ENCODE assay signal across 8 cellular contexts in genomic region chr7:8261711-8262695, GRCh38. TPM values are rescaled to one million over a fixed set of nuclear protein-coding genes. Genes with fewer than 3 reads are reported as not detected.
DNase-seq lines count a peak whose midpoint lies in the region; ATAC-seq, FAIRE-seq and TF ChIP-seq lines count a peak whose summit lies in the region.

ICA1 (minus strand) TSS chr7:8262167; CDS start chr7:8235926, 26,241 bp downstream.

- H3K4me2 ChIP-seq in GM23338 (peak within 1 kb of the TSS; percentile 75), H1 (ENCODE audit: insufficient read depth in 1 of 2, low read depth in 2 of 2, low read length in 2 of 2) (peak within 1 kb of the TSS; percentile 82)

- H3K4me3 ChIP-seq in GM23338 (peak within 1 kb of the TSS; percentile 59), H1 (ENCODE audit: extremely low read depth in 1 of 4, insufficient read depth in 2 of 4, low read depth in 3 of 4, low read length in 4 of 4) (peak within 1 kb of the TSS; percentile 70 to 82 (median 76)), lower lobe of right lung (peak within 1 kb of the TSS; percentile 71)

- H2BK15ac ChIP-seq in H1 (ENCODE audit: low read length) = 0 out of 2 replicates have a peak within 1 kb of the TSS, but pooled peaks have one; percentile 19

- peak within 1 kb of the TSS; percentile 40; the same call in 1 of the 2 replicates for H2AFZ ChIP-seq in GM23338
- peak within 1 kb of the TSS; percentile 75; the same call in 1 of the 2 replicates for H2AFZ ChIP-seq in H1 (ENCODE audit: low read length)

- peak within 1 kb of the TSS; percentile 79 for H3K18ac ChIP-seq in H1 (ENCODE audit: extremely low read depth, low read length)

- no peak for TF ChIP-seq CTCF in GM23338 (conservative IDR thresholded peaks at IDR 0.05; ENCODE audit: low read depth in 2 of 2)
- TF ChIP-seq CTCF in H1 (IDR thresholded peaks at IDR 0.05; ENCODE audit: control extremely low read depth in 1 of 3, insufficient read depth in 1 of 3, low read depth in 1 of 3, low read length in 3 of 3) = no peak
- no peak for TF ChIP-seq CTCF in lower lobe of right lung (IDR thresholded peaks at IDR 0.05)

- no peak within 1 kb of the TSS for H3K14ac ChIP-seq in H1 (ENCODE audit: insufficient read length)

- H3K79me2 ChIP-seq in GM23338 (replicated peaks; ENCODE audit: insufficient read depth) = peaks cover 24% of the 10 kb centered on the region
- H3K79me2 ChIP-seq in H1 (ENCODE audit: control insufficient read depth in 1 of 2, insufficient read depth in 2 of 2, low read length in 2 of 2) = no peaks in the 10 kb centered on the region; a peak in 1 of 4 replicates

- WGBS in H1 (ENCODE audit: extremely low coverage in 1 of 2, insufficient coverage in 1 of 2, insufficient read length in 1 of 2, insufficient replicate concordance in 2 of 2, low coverage in 1 of 2, low lambda C conversion rate in 2 of 2, missing lambda C conversion rate in 1 of 2), 2 experiments = 3% methylated on average over 41 of the region's 109 CpGs; no CpG with 5 or more reads in 1 of the 2 experiments

- peaks cover 11% of the 10 kb centered on the region for H3K36me3 Mint-ChIP-seq in GM23338 (ENCODE audit: low read depth)
- no peaks in the 10 kb centered on the region for H3K36me3 Mint-ChIP-seq in stimulated activated naive B cell treated with anti-CD40 and anti-IgM and Interleukin-4, amounts not matched to agents 10 μg/mL and 1 μg/mL and 100 μg/mL, for 72 hours

- ATAC-seq in GM23338 (peak; percentile 87), lower lobe of right lung (peak; percentile 92 to 95), GM18520 (IDR thresholded peaks at IDR 0.05; ENCODE audit: unreplicated experiment) (no peak)
- peak; percentile 66 for ATAC-seq in stimulated activated naive B cell treated with anti-CD40 and anti-IgM and Interleukin-4, amounts not matched to agents 10 μg/mL and 1 μg/mL and 100 μg/mL, for 72 hours (replicated peaks)

- H3K36me3 ChIP-seq in GM23338 (ENCODE audit: insufficient read depth) (no peaks in the 10 kb centered on the region), H1 (ENCODE audit: control insufficient read depth in 2 of 4, insufficient read depth in 4 of 4, low read length in 3 of 4) (no peaks in the 10 kb centered on the region), lower lobe of right lung (no peaks in the 10 kb centered on the region)

- peaks cover 17% of the 10 kb centered on the region; the same call in 1 of the 2 replicates for H3K4me1 ChIP-seq in GM23338 (ENCODE audit: insufficient read depth)
- H3K4me1 ChIP-seq in H1 (replicated peaks in 1 of 4; ENCODE audit: control insufficient read depth in 3 of 4, insufficient read depth in 4 of 4, low read length in 3 of 4) = peaks cover 0 to 6% (median 0%) of the 10 kb centered on the region in 4 experiments; a peak in 2 of 7 replicates
- H3K4me1 ChIP-seq in lower lobe of right lung = peaks cover 6% of the 10 kb centered on the region

- H3K23ac ChIP-seq in H1 (ENCODE audit: insufficient read length) = no peak within 1 kb of the TSS

- intact Hi-C loops in lower lobe of right lung (cut with DNase I) = no loop called here

- peak within 1 kb of the TSS; percentile 53; the same call in 1 of the 2 replicates for H2BK20ac ChIP-seq in H1 (ENCODE audit: low read length)

- peaks cover 3% of the 10 kb centered on the region; the same call in 1 of the 3 replicates for H3K9me3 Mint-ChIP-seq in GM23338
- peaks cover 0 to 2% of the 10 kb centered on the region in 2 donors for H3K9me3 Mint-ChIP-seq in stimulated activated naive B cell treated with anti-CD40 and anti-IgM and Interleukin-4, amounts not matched to agents 10 μg/mL and 1 μg/mL and 100 μg/mL, for 72 hours

- H3K9me2 ChIP-seq in GM23338 (ENCODE audit: insufficient read depth) = 0 out of 2 replicates have a peak, but pooled peaks cover 5% of the 10 kb centered on the region

- peak within 1 kb of the TSS; percentile 26 for H3K27ac ChIP-seq in GM23338 (ENCODE audit: low read depth)
- H3K27ac ChIP-seq in H1 (ENCODE audit: low read depth, low read length) = peak within 1 kb of the TSS; percentile 77; the same call in 1 of the 2 replicates
- H3K27ac ChIP-seq in lower lobe of right lung = peak within 1 kb of the TSS; percentile 91

- no peak within 1 kb of the TSS for H3K4ac ChIP-seq in H1 (replicated peaks; ENCODE audit: insufficient read length, low read depth, low read length)

- H3K56ac ChIP-seq in H1 (replicated peaks; ENCODE audit: insufficient read length, low read depth, low read length) = no peak within 1 kb of the TSS

- H2BK12ac ChIP-seq in H1 (ENCODE audit: low read depth, low read length) = 0 out of 2 replicates have a peak within 1 kb of the TSS, but pooled peaks have one; percentile 62

- H2BK120ac ChIP-seq in H1 (replicated peaks; ENCODE audit: low read depth, low read length) = no peak within 1 kb of the TSS

- H4K5ac ChIP-seq in H1 (ENCODE audit: insufficient read length, low read depth, low read length) = no peak within 1 kb of the TSS

- peak; percentile 18 to 23; a peak in 2 of 3 replicates for TF ChIP-seq EP300 in H1 (IDR thresholded peaks at IDR 0.05; ENCODE audit: borderline replicate concordance in 1 of 2, low read depth in 2 of 2, low read length in 2 of 2)

- H3K23me2 ChIP-seq in H1 (ENCODE audit: low read depth, low read length) = no peaks in the 10 kb centered on the region; the same call in 1 of the 2 replicates

- no peaks in the 10 kb centered on the region for H3F3A ChIP-seq in GM23338 (replicated peaks; ENCODE audit: low read depth)

- no peaks in the 10 kb centered on the region for H3K27me3 Mint-ChIP-seq in GM23338 (ENCODE audit: insufficient read depth, low read depth, poor library complexity)
- peaks cover 42 to 49% of the 10 kb centered on the region in 2 donors for H3K27me3 Mint-ChIP-seq in stimulated activated naive B cell treated with anti-CD40 and anti-IgM and Interleukin-4, amounts not matched to agents 10 μg/mL and 1 μg/mL and 100 μg/mL, for 72 hours

- H3K4me3 Mint-ChIP-seq in GM23338 = peak within 1 kb of the TSS; percentile 88
- peak within 1 kb of the TSS; percentile 78 to 83 for H3K4me3 Mint-ChIP-seq in stimulated activated naive B cell treated with anti-CD40 and anti-IgM and Interleukin-4, amounts not matched to agents 10 μg/mL and 1 μg/mL and 100 μg/mL, for 72 hours

- H3K27ac Mint-ChIP-seq in GM23338 = peak within 1 kb of the TSS; percentile 78; the same call in 1 of the 2 replicates
- H3K27ac Mint-ChIP-seq in stimulated activated naive B cell treated with anti-CD40 and anti-IgM and Interleukin-4, amounts not matched to agents 10 μg/mL and 1 μg/mL and 100 μg/mL, for 72 hours = no peak within 1 kb of the TSS

- peak within 1 kb of the TSS; percentile 64 to 93 (median 80) for H3K9ac ChIP-seq in H1 (replicated peaks in 1 of 4; ENCODE audit: extremely low read depth in 1 of 4, low read depth in 3 of 4, low read length in 3 of 4)

- H2BK5ac ChIP-seq in H1 (ENCODE audit: low read depth, low read length) = no peak within 1 kb of the TSS; the same call in 1 of the 2 replicates

- FAIRE-seq in H1 (lab: Jason Lieb, UNC) = no peak

- H3K9me3 ChIP-seq in H1 (ENCODE audit: insufficient read depth in 2 of 2, low read depth in 1 of 2, low read length in 1 of 2) = no peaks in the 10 kb centered on the region
- no peaks in the 10 kb centered on the region for H3K9me3 ChIP-seq in lower lobe of right lung

- peak within 1 kb of the TSS; percentile 97 for H4K8ac ChIP-seq in H1 (ENCODE audit: extremely low read depth, insufficient read depth, low read length)

- no peak within 1 kb of the TSS for H2AK5ac ChIP-seq in H1 (ENCODE audit: low read depth, low read length)

- DNase-seq in ELR (ENCODE audit: low read depth) (peak; percentile 26), GM23338 (ENCODE audit: low spot score) (peak; percentile 89), NCI-H128 (lab: John Stamatoyannopoulos, UW; ENCODE audit: unreplicated experiment) (peak; percentile 62), UCSD-AML1 (lab: John Stamatoyannopoulos, UW; ENCODE audit: unreplicated experiment) (peak; percentile 69), H1 (ENCODE audit: low read depth in 1 of 2, low spot score in 2 of 2) (peak in 1 of 2 experiments; percentile 89), lower lobe of right lung (peak; percentile 80)
- DNase-seq in stimulated activated naive B cell treated with anti-CD40 and anti-IgM and Interleukin-4, amounts not matched to agents 10 μg/mL and 1 μg/mL and 100 μg/mL, for 72 hours = peak; percentile 11

- peaks cover 28% of the 10 kb centered on the region for H3K4me1 Mint-ChIP-seq in GM23338
- H3K4me1 Mint-ChIP-seq in stimulated activated naive B cell treated with anti-CD40 and anti-IgM and Interleukin-4, amounts not matched to agents 10 μg/mL and 1 μg/mL and 100 μg/mL, for 72 hours = peaks cover 3 to 6% of the 10 kb centered on the region in 2 donors

- H4K91ac ChIP-seq in H1 (replicated peaks; ENCODE audit: insufficient read length, low read length) = peak within 1 kb of the TSS; percentile 86

- H3K27me3 ChIP-seq in GM23338 (ENCODE audit: insufficient read depth) (no peaks in the 10 kb centered on the region), H1 (replicated peaks in 1 of 4; ENCODE audit: control insufficient read depth in 3 of 4, extremely low read depth in 1 of 4, insufficient read depth in 3 of 4, low read length in 3 of 4) (0 out of 7 replicates have a peak, but pooled peaks cover 0 to 3% (median 1%) of the 10 kb centered on the region in 4 experiments), lower lobe of right lung (ENCODE audit: low read depth) (no peaks in the 10 kb centered on the region)

- TF ChIP-seq POLR2A in H1 (IDR thresholded peaks at IDR 0.05; ENCODE audit: control extremely low read depth in 1 of 2, low read depth in 2 of 2, low read length in 2 of 2) = peak; percentile 67 to 80

- no peak for TF ChIP-seq RAD21 in H1 (IDR thresholded peaks at IDR 0.05 in 1 of 2, conservative IDR thresholded peaks at IDR 0.05 in 1 of 2; ENCODE audit: low read depth in 2 of 2, low read length in 2 of 2)

- POLR2A ChIA-PET in H1 (lab: Charles Lee; ENCODE audit: partially characterized antibody) = interaction anchor here (0.7 to 1.7 kb wide), 10 partner anchors 10 to 299 kb away, joined by 3 to 6 read pairs (median 3); partner anchors contain the start of gene GLCCI1

- H4K20me1 ChIP-seq in GM23338 (replicated peaks; ENCODE audit: insufficient read depth) (no peaks in the 10 kb centered on the region), H1 (replicated peaks in 1 of 2; ENCODE audit: control insufficient read depth in 1 of 2, insufficient read depth in 2 of 2, low read length in 2 of 2) (no peaks in the 10 kb centered on the region)

- no peaks in the 10 kb centered on the region for H3K79me1 ChIP-seq in H1 (ENCODE audit: low read depth, low read length)

- CTCF ChIA-PET in H1 (lab: Charles Lee; ENCODE audit: partially characterized antibody) = interaction anchor here (0.6 to 3.3 kb wide), 6 partner anchors 10 to 84 kb away, joined by 3 to 18 read pairs (median 3); no protein-coding TSS in a partner anchor

RNA-seq across cellular contexts. Expression of gene ICA1, which starts in this region (rescaled TPM):
- total RNA-seq in GM23338 (2014; rRNA removed; shearing (Covaris generic)) = 37.3 and 45.2 TPM in 2 replicates
- polyA plus RNA-seq in GM23338 (2016; fragmentation: Nextera tagmentation; extraction: Ambion mirVana) (75.4 and 83.7 TPM in 2 replicates), H1 (2011; rRNA removed) (9.4 and 14.9 TPM in 2 replicates)
- total RNA-seq in H1 (2021; fragmentation: NEBNext Ultra II Directional; extraction: Animal tissue kit (Norgen Biotek cat#: 25700)) = 36.9 and 37.1 TPM in 2 replicates
- polyA plus RNA-seq in H1 (2011; cell fraction: cytosol; rRNA removed) = 20.1 TPM
- polyA plus RNA-seq in H1 (2011; cell fraction: nucleus; rRNA removed) = 32.5 TPM
- polyA plus RNA-seq in H1 (2012, experiment 1 of 2) = 30.2 to 43.2 TPM (median 36.3 TPM) in 4 replicates
- polyA plus RNA-seq in H1 (2012, experiment 2 of 2) = 5.6 TPM
- 40.4 TPM for polyA plus RNA-seq in H1 (2013, experiment 1 of 2)
- polyA plus RNA-seq in H1 (2013, experiment 2 of 2) = 37.6 TPM
- polyA minus RNA-seq in H1 (2011; rRNA and poly(A)+ RNA removed) = 15.7 and 18.4 TPM in 2 replicates
- polyA minus RNA-seq in H1 (2011; cell fraction: cytosol; rRNA and poly(A)+ RNA removed) = 10.9 TPM
- polyA minus RNA-seq in H1 (2011; cell fraction: nucleus; rRNA and poly(A)+ RNA removed) = 29.2 TPM
- total RNA-seq in lower lobe of right lung = 19.5 TPM

Comparison
In these comparisons a context has a peak if more than half of its experiments do, and no peak if none do; other contexts are left out.
1. H3K27ac ChIP-seq: peak in every context shown above with its lines; median percentile 91 in lower lobe of right lung; 77 in H1; 26 in GM23338.